In the genomic region with DNA sequence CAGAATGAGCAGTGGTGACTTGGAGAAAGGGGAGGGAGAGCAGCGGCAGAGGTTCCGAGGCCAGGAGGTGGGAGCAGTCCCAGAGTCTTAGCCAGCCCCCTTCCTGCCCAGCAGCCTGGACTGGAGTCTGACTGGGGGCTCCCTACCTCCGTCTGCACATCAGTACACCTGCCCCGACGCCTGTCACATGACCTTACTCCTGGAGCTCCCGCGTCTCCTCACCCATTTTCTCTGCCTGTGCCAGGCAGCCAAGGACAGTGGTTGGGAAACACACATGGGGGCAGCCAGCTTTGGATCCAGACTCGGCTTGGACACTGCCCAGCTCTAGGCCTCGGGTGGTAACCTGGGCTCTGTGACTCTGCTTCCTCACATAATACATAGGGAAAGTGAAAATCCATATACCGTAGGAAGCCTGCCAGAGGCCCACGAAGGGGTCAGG, we compare ENCODE assay signal across 20 cellular contexts. TPM values are rescaled to one million over a fixed set of nuclear protein-coding genes. Genes with fewer than 3 reads are reported as not detected.
"Had no signal": no experiment of that assay in that cellular context is flagged by ENCODE, and none has a peak within 500 bp of the region (broad histone marks: within the 10 kb centered on the region; RNA-seq: fewer than 3 reads in every experiment).

No MANE protein-coding gene starts in this region.

- H3K36me3 ChIP-seq: ovary, SJCRH30, transverse colon had no signal

- H3K36me3 Mint-ChIP-seq: activated naive CD8-positive, alpha-beta T cell had no signal

- H3K27me3 ChIP-seq: ovary had no signal

- H3K27ac ChIP-seq: coronary artery, ovary, SJCRH30, transverse colon had no signal

- H3K4me3 Mint-ChIP-seq: activated CD8-positive, alpha-beta T cell treated with anti-CD3 and anti-CD28 coated beads, Interleukin-2, amount 10 ng/mL, durations not matched to agents 7 days and 5 days; activated naive CD8-positive, alpha-beta T cell; T-helper 17 cell had no signal

- H3K27me3 Mint-ChIP-seq: activated naive CD8-positive, alpha-beta T cell; T-helper 17 cell had no signal

- H3K4me3 ChIP-seq: coronary artery, ovary, SJCRH30, transverse colon had no signal

- DNase-seq: activated CD4-positive, alpha-beta T cell treated with anti-CD3 and anti-CD28 coated beads for 48 hours; activated CD8-positive, alpha-beta memory T cell treated with anti-CD3 and anti-CD28 coated beads, Interleukin-2, amount 50 U/mL, for 48 hours; activated CD8-positive, alpha-beta T cell treated with anti-CD3 and anti-CD28 coated beads, Interleukin-2, amount 10 ng/mL, durations not matched to agents 7 days and 5 days; amniotic stem cell; central memory CD4-positive, alpha-beta T cell; hippocampal formation; kidney glomerular epithelial cell; SJCRH30; stimulated activated CD4-positive, alpha-beta T cell treated with anti-CD3 and anti-CD28 coated beads, Interleukin-15, amount 100 ng/mL, for 24 hours; stimulated activated CD4-positive, alpha-beta T cell treated with anti-CD3 and anti-CD28 coated beads, Interleukin-4, amount 100 ng/mL, for 24 hours; stimulated activated naive CD4-positive, alpha-beta T cell; substantia nigra; T-helper 17 cell; transverse colon had no signal

- ATAC-seq: activated CD8-positive, alpha-beta T cell treated with anti-CD3 and anti-CD28 coated beads, Interleukin-2, amount 10 ng/mL, durations not matched to agents 7 days and 5 days; esophagus mucosa; T-helper 17 cell had no signal

- H3K9me3 ChIP-seq: ovary, SJCRH30, transverse colon had no signal

- H3K27ac Mint-ChIP-seq: activated CD8-positive, alpha-beta T cell treated with anti-CD3 and anti-CD28 coated beads, Interleukin-2, amount 10 ng/mL, durations not matched to agents 7 days and 5 days; activated naive CD8-positive, alpha-beta T cell; T-helper 17 cell had no signal

- H3K4me1 ChIP-seq: SJCRH30, transverse colon had no signal

RNA-seq across cellular contexts. Expression of a gene that starts 16.9 kb away (rescaled TPM):
- total RNA-seq: activated CD8-positive, alpha-beta T cell treated with anti-CD3 and anti-CD28 coated beads, Interleukin-2, amount 10 ng/mL, durations not matched to agents 7 days and 5 days; esophagus mucosa; lower leg skin; ovary; SJCRH30; skeletal muscle tissue; T-helper 17 cell; transverse colon had no signal

RNA-seq across cellular contexts. Expression of a gene that starts 30.9 kb away (rescaled TPM):
- total RNA-seq: T-helper 17 cell had no signal
